Comparison of ENCODE assay signal across 27 cellular contexts in the genomic region with DNA sequence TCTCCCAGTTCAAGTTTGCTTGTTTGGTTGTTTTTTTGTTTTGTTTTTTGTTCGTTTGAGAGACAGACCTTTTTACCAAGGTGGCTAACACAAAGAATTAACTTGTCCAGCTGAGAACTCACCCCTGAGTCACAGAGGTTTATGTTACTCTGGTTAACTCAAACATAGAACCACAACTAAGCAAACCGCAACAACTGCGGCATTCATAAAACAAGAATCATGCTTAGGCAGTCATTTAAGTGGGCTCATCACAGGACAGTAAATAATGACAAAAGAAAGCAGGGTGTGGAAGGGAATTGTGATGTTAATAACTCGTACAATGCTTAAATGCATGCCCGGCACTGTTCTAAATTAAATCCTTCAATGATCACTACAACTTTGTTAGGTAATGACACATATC. TPM values are rescaled to one million over a fixed set of nuclear protein-coding genes. Genes with fewer than 3 reads are reported as not detected.
DNase-seq lines count a peak whose midpoint lies in the region; ATAC-seq, FAIRE-seq and TF ChIP-seq lines count a peak whose summit lies in the region.
"Had no signal": no experiment of that assay in that cellular context is flagged by ENCODE, and none has a peak within 500 bp of the region (broad histone marks: within the 10 kb centered on the region; RNA-seq: fewer than 3 reads in every experiment).

No MANE protein-coding gene starts in this region.

- H4K20me1 ChIP-seq in HepG2 (ENCODE audit: insufficient read depth, low read length) = no peaks in the 10 kb centered on the region

- POLR2A ChIA-PET in HepG2 (lab: Yijun Ruan, JAX) = no interaction called here

- peak; percentile 73 for DNase-seq in HepG2 (ENCODE audit: low spot score)
- DNase-seq in right lobe of liver = no peak
- peak; percentile 76 for DNase-seq in LHCN-M2 (ENCODE audit: low read depth)
- peak; percentile 59 for DNase-seq in bronchial epithelial cell (ENCODE audit: low read depth)
- no peak for DNase-seq in GM19238 (ENCODE audit: insufficient read length, low spot score)
- DNase-seq in posterior cingulate gyrus = no peak
- no peak for DNase-seq in stimulated activated CD4-positive, alpha-beta T cell treated with anti-CD3 and anti-CD28 coated beads, Interleukin-12 subunit alpha, Interleukin-12 subunit beta, amount 100 ng/mL, for 4 hours
- no peak for DNase-seq in amygdala (lab: John Stamatoyannopoulos, UW)
- DNase-seq: activated CD4-positive, alpha-beta T cell treated with anti-CD3 and anti-CD28 coated beads for 4 hours; activated naive CD4-positive, alpha-beta T cell treated with Interleukin-2 at 50 U/mL for 16 hours; activated T-cell treated with anti-CD3 and anti-CD28 coated beads, Interleukin-2, amount 50 U/mL, for 24 hours; anterior cingulate cortex; BE2C; Caco-2; DMS79; dorsolateral prefrontal cortex; heart left ventricle; MM.1S; NCI-H1436; NCI-H2107; NCI-H446; NK-92 treated with Interleukin-12 subunit alpha and Interleukin-12 subunit beta, amount 100 ng/mL, for 24 hours; Peyer's patch; psoas muscle; upper lobe of left lung had no signal

- no peak for TF ChIP-seq EP300 in HepG2 (IDR thresholded peaks at IDR 0.05; ENCODE audit: low read depth in 2 of 2, low read length in 2 of 2)
- TF ChIP-seq EP300 in HepG2 (CRISPR knock-in tag; IDR thresholded peaks at IDR 0.05; ENCODE audit: borderline replicate concordance) = no peak

- H3K36me3 ChIP-seq in HepG2 (replicated peaks in 1 of 2; ENCODE audit: control insufficient read depth in 1 of 2, insufficient read depth in 2 of 2, low read length in 2 of 2) (no peaks in the 10 kb centered on the region), right lobe of liver (no peaks in the 10 kb centered on the region), bronchial epithelial cell (ENCODE audit: control insufficient read depth, insufficient read depth, low read length) (no peaks in the 10 kb centered on the region)
- H3K36me3 ChIP-seq: BE2C, heart left ventricle, Peyer's patch, upper lobe of left lung had no signal

- H3K4me1 ChIP-seq in HepG2 (ENCODE audit: insufficient read depth, low read length) (peaks cover 11% of the 10 kb centered on the region), right lobe of liver (no peaks in the 10 kb centered on the region)
- H3K4me1 ChIP-seq: BE2C, Caco-2, heart left ventricle, Peyer's patch, psoas muscle, upper lobe of left lung had no signal

- ATAC-seq in HepG2 = peak; percentile 63
- ATAC-seq in right lobe of liver = no peak
- ATAC-seq: heart left ventricle, psoas muscle had no signal

- TF ChIP-seq POLR2A in HepG2 (IDR thresholded peaks at IDR 0.05; ENCODE audit: insufficient read depth in 1 of 2, low read depth in 2 of 2, low read length in 2 of 2) (no peak), right lobe of liver (IDR thresholded peaks at IDR 0.05) (no peak)

- H3K9ac ChIP-seq in HepG2 (ENCODE audit: insufficient read depth, low read depth, low read length) = no peak overlapping the region

- H3K4me2 ChIP-seq in HepG2 (ENCODE audit: low read depth, low read length) = peak overlapping the region; percentile 36; the same call in 1 of the 2 replicates

- no peak overlapping the region for H3K4me3 ChIP-seq in HepG2 (replicated peaks in 1 of 3; ENCODE audit: insufficient read depth in 1 of 3, low read depth in 2 of 3, low read length in 3 of 3)
- H3K4me3 ChIP-seq in right lobe of liver = no peak overlapping the region
- H3K4me3 ChIP-seq in bronchial epithelial cell (ENCODE audit: low read depth, low read length) = no peak overlapping the region
- H3K4me3 ChIP-seq: dorsolateral prefrontal cortex, heart left ventricle, Peyer's patch, psoas muscle, upper lobe of left lung had no signal

- no peak overlapping the region for H3K27ac ChIP-seq in HepG2 (ENCODE audit: extremely low read length, insufficient read depth, low read length)
- no peak overlapping the region for H3K27ac ChIP-seq in right lobe of liver
- H3K27ac ChIP-seq: dorsolateral prefrontal cortex, heart left ventricle, Peyer's patch, psoas muscle, upper lobe of left lung had no signal

- in situ Hi-C loops in HepG2 (cut with HindIII; ENCODE audit: extremely low pct_ligation_motif_present, low pct_unique_long_range_greater_than_20kb) = no loop called here

- H3K79me2 ChIP-seq in HepG2 (ENCODE audit: insufficient read depth, low read length) = no peaks in the 10 kb centered on the region

- no peak for TF ChIP-seq RAD21 in HepG2 (CRISPR knock-in tag; IDR thresholded peaks at IDR 0.05)

- no TSS peak for BruUV-seq in HepG2 (replicated peaks; lab: Mats Ljungman, UMichigan)

- CTCF ChIA-PET in HepG2 (lab: Yijun Ruan, JAX; ENCODE audit: low intra/inter-chr PET ratio, low total read pairs) = no interaction called here

- H2AFZ ChIP-seq in HepG2 (ENCODE audit: low read length) = no peak overlapping the region

- intact Hi-C loops in HepG2 (cut with micrococcal nuclease; ENCODE audit: unreplicated experiment) = loop anchor here (2.0 kb wide), 1 partner anchor 24 kb away; a partner anchor contains a TSS
- intact Hi-C loops in right lobe of liver (cut with DNase I) = no loop called here
- intact Hi-C loops in posterior cingulate gyrus (cut with DNase I) = no loop called here

- H3K27me3 ChIP-seq in HepG2 (ENCODE audit: control insufficient read depth in 1 of 2, insufficient read depth in 2 of 2, low read length in 2 of 2) = no peaks in the 10 kb centered on the region
- H3K27me3 ChIP-seq in right lobe of liver = no peaks in the 10 kb centered on the region
- H3K27me3 ChIP-seq in bronchial epithelial cell (ENCODE audit: control insufficient read depth, insufficient read depth, low read length) = no peaks in the 10 kb centered on the region
- H3K27me3 ChIP-seq: BE2C, Peyer's patch, upper lobe of left lung had no signal

- FAIRE-seq in HepG2 (lab: Jason Lieb, UNC) (peak; percentile 88), bronchial epithelial cell (lab: Jason Lieb, UNC) (no peak)
- FAIRE-seq: endothelial cell of umbilical vein, GM19239 had no signal

- TF ChIP-seq CTCF in HepG2 (CRISPR knock-in tag; IDR thresholded peaks at IDR 0.05) (no peak), right lobe of liver (IDR thresholded peaks at IDR 0.05) (no peak), bronchial epithelial cell (IDR thresholded peaks at IDR 0.05; ENCODE audit: insufficient read depth, low read length, severe bottlenecking) (no peak)

- WGBS in HepG2 (ENCODE audit: low lambda C conversion rate) = 1% methylated on average over 5 of the region's 5 CpGs
- 62% methylated on average over 5 of the region's 5 CpGs for WGBS in right lobe of liver (ENCODE audit: insufficient coverage, low coverage, low lambda C conversion rate, missing lambda C conversion rate)

- H3K9me3 ChIP-seq in HepG2 (ENCODE audit: low read length) (no peaks in the 10 kb centered on the region), right lobe of liver (no peaks in the 10 kb centered on the region)
- H3K9me3 ChIP-seq: BE2C, Caco-2, heart left ventricle, Peyer's patch, psoas muscle, upper lobe of left lung had no signal

TF ChIP-seq in HepG2, 621 proteins besides CTCF, POLR2A, EP300 and RAD21 (continues in another document):
- TF ChIP-seq SPEN (CRISPR knock-in tag; IDR thresholded peaks at IDR 0.05; ENCODE audit: low read depth) (no peak), SMAD9 (CRISPR knock-in tag; IDR thresholded peaks at IDR 0.05) (no peak)

RNA-seq across cellular contexts. Expression of a gene that starts 24.7 kb away (rescaled TPM):
- total RNA-seq in HepG2 (2016; rRNA removed; fragmentation: Illumina TruSeq; extraction: Trizol) = 31.3 and 56.6 TPM in 2 replicates
- 16.2 and 19.9 TPM in 2 replicates for total RNA-seq in HepG2 (2016; cell fraction: cytosol; rRNA removed; fragmentation: Illumina TruSeq; extraction: Trizol; ENCODE audit: low read depth)
- 29.1 and 55.6 TPM in 2 replicates for total RNA-seq in HepG2 (2016; cell fraction: insoluble cytoplasmic fraction; rRNA removed; fragmentation: Illumina TruSeq; extraction: Trizol)
- 29.6 and 33.1 TPM in 2 replicates for total RNA-seq in HepG2 (2016; cell fraction: membrane; rRNA removed; fragmentation: Illumina TruSeq; extraction: Trizol)
- 46.9 and 60.6 TPM in 2 replicates for total RNA-seq in HepG2 (2016; cell fraction: nucleus; rRNA removed; fragmentation: Illumina TruSeq; extraction: Trizol)
- polyA plus RNA-seq in HepG2 (2011; rRNA removed) = 51.4 and 73.5 TPM in 2 replicates
- 37.6 and 53.6 TPM in 2 replicates for polyA plus RNA-seq in HepG2 (2011; cell fraction: cytosol; rRNA removed)
- polyA plus RNA-seq in HepG2 (2011; cell fraction: nucleus; rRNA removed) = 14.4 and 16.3 TPM in 2 replicates
- polyA plus RNA-seq in HepG2 (2012) = 46.5 and 51.7 TPM in 2 replicates
- 12.8 and 13.5 TPM in 2 replicates for polyA plus RNA-seq in HepG2 (2016; cell fraction: cytosol; fragmentation: Illumina TruSeq; extraction: Trizol; ENCODE audit: low read depth)
- polyA plus RNA-seq in HepG2 (2016; cell fraction: insoluble cytoplasmic fraction; fragmentation: Illumina TruSeq; extraction: Trizol; ENCODE audit: low read depth) = 28.0 and 29.4 TPM in 2 replicates
- polyA plus RNA-seq in HepG2 (2016; cell fraction: membrane; fragmentation: Illumina TruSeq; extraction: Trizol; ENCODE audit: low read depth) = 22.0 and 23.4 TPM in 2 replicates
- 59.8 and 60.8 TPM in 2 replicates for polyA plus RNA-seq in HepG2 (2016; cell fraction: nucleus; fragmentation: Illumina TruSeq; extraction: Trizol; ENCODE audit: insufficient read depth, low read depth)
- polyA minus RNA-seq in HepG2 (2011; rRNA and poly(A)+ RNA removed; ENCODE audit: low replicate concordance) = 17.3 and 29.2 TPM in 2 replicates
- 49.9 and 51.3 TPM in 2 replicates for polyA minus RNA-seq in HepG2 (2011; cell fraction: cytosol; rRNA and poly(A)+ RNA removed)
- 44.3 and 46.5 TPM in 2 replicates for polyA minus RNA-seq in HepG2 (2011; cell fraction: nucleus; rRNA and poly(A)+ RNA removed)
- 100 to 1,000 TPM in 1 of 6 experiments, 10 to 100 TPM in 5; 54.6 to 115 (median 74.7) TPM for total RNA-seq in right lobe of liver
- total RNA-seq in LHCN-M2 (2014; rRNA removed) = 33.4 and 34.2 TPM in 2 replicates
- 13.9 TPM for polyA plus RNA-seq in LHCN-M2 (2012)
- total RNA-seq in bronchial epithelial cell = 25.0 and 37.5 TPM in 2 replicates

Comparison
In these comparisons a context has a peak if more than half of its experiments do, and no peak if none do; other contexts are left out.
1. DNase-seq: peak in HepG2 (single experiment), LHCN-M2 (single experiment) and bronchial epithelial cell (single experiment); none in right lobe of liver (0 of 3), GM19238 (single experiment), posterior cingulate gyrus (0 of 10), stimulated activated CD4-positive, alpha-beta T cell treated with anti-CD3 and anti-CD28 coated beads, Interleukin-12 subunit alpha, Interleukin-12 subunit beta, amount 100 ng/mL, for 4 hours (single experiment) and amygdala (0 of 56).